ENCODE assay signal across 10 cellular contexts in the genomic region with DNA sequence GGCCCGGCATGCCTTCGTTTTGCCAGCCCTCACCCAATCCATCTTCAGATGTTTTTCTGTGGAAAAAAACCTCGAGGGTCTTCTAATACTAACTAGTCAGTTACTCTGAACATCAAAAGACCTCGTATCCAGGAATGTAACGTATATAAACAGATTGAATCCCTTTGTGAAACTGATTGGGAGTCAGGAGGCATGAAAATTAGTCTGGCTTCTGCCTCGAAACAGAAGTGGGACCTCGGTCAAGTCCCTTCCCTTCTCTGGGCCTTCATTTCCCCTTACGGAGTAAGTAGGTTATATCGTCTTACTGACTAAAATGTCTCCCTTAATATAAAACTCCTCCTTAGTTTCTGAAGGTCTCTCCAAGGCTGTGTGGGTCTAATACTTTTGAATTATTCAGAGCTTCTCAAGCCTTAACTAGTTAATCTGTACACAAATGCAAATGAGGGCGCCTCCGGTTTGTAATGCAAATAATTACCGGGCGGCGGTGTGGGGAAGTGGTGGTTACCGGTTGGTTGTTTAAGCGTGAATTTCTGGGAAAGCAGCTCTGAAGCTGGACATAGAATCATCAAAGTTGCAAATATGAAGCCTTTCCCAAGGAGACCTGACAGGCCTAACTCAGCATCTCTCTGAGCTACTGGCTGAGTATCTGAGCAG. TPM values are rescaled to one million over a fixed set of nuclear protein-coding genes. Genes with fewer than 3 reads are reported as not detected.
DNase-seq lines count a peak whose midpoint lies in the region; ATAC-seq lines count a peak whose summit lies in the region.
"Had no signal": no experiment of that assay in that cellular context is flagged by ENCODE, and none has a peak within 500 bp of the region (broad histone marks: within the 10 kb centered on the region; RNA-seq: fewer than 3 reads in every experiment).

No MANE protein-coding gene starts in this region.

- peak; percentile 33 for DNase-seq in NOMO-1 treated with dmso at 0.1 percent for 144 hours (lab: John Stamatoyannopoulos, UW; ENCODE audit: unreplicated experiment)
- peak; percentile 81 for DNase-seq in renal cortical epithelial cell (ENCODE audit: low read depth)
- DNase-seq in stimulated activated CD4-positive, alpha-beta T cell treated with anti-CD3 and anti-CD28 coated beads, Interleukin-4, amount 100 ng/mL, for 24 hours: no peak
- no peak for DNase-seq in amygdala (lab: John Stamatoyannopoulos, UW)
- no peak for DNase-seq in activated gamma-delta T cell treated with Interleukin-2 at 50 U/mL for 16 hours
- DNase-seq: effector memory CD8-positive, alpha-beta T cell; NCI-H524 treated with DMSO at 0.1 percent for 48 hours had no signal

- ATAC-seq in GM19043 (IDR thresholded peaks at IDR 0.05; ENCODE audit: low read depth, unreplicated experiment) (peak; percentile 62), HG02798 (IDR thresholded peaks at IDR 0.05; ENCODE audit: poor library complexity, unreplicated experiment) (peak; percentile 78)
- ATAC-seq: effector memory CD8-positive, alpha-beta T cell; HCT116 had no signal

RNA-seq across cellular contexts. Expression of a gene that starts 11.4 kb away (rescaled TPM):
- total RNA-seq in renal cortical epithelial cell: 4.9 and 16.6 TPM in 2 replicates

RNA-seq across cellular contexts. Expression of a gene that starts 43.3 kb away (rescaled TPM):
- 38.7 and 68.8 TPM in 2 replicates for total RNA-seq in renal cortical epithelial cell

RNA-seq across cellular contexts. Expression of a gene that starts 52.4 kb away (rescaled TPM):
- total RNA-seq in renal cortical epithelial cell: 51.7 and 52.9 TPM in 2 replicates

Comparison
In these comparisons a context has a peak if more than half of its experiments do, and no peak if none do; other contexts are left out.
1. DNase-seq: peak in NOMO-1 treated with dmso at 0.1 percent for 144 hours (single experiment) and renal cortical epithelial cell (single experiment); none in stimulated activated CD4-positive, alpha-beta T cell treated with anti-CD3 and anti-CD28 coated beads, Interleukin-4, amount 100 ng/mL, for 24 hours (single experiment), amygdala (0 of 56) and activated gamma-delta T cell treated with Interleukin-2 at 50 U/mL for 16 hours (single experiment).